ENCODE assay signal across 1 cellular context in the genomic region with DNA sequence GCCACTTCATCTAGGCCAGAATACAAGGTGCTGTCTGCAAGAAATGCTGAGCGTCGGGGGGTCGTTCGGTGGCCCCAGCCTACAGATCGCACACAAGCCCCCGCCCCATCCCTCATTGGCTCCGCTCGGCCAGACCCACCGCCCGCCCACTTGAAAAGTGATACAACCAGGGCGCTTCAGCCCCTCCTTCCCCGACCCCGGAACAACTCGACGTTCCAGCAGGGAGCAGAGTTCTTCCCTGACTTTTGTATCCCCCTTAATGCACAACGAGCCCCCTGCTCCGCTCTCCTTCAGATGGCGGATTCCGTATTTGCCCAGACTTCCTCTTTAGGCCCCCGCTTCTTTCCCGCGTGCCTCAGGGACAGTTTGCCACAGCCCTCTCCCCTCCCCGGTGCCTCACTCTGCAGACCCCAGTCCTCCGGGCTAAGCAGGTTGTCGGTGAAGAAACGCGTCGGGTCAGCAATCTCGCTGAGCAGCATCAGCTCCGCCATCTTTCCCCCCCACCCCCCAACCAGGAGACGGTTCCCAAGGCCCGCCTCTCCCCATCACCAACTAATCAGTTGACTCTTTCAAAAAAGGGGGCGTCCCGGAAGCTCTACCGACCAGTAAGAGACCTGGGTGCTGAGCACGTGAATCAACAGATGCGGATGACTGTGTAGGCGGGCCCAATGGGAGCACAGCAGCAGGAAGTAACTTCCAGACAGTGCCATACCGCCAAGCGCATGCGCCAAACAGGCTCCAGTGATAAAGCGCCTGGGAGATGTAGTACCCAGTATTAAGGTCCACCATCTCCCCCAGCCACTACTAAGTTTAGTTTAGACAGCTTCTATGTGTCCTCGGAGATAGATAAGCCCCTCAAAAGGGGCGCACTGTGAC.
TF ChIP-seq lines count a peak whose summit lies in the region.

A gene (minus strand): TSS at position 530 of the 876 bp plus-strand sequence. CDS start 39 bp downstream, at position 491.

TF ChIP-seq in SK-N-SH, 30 proteins besides CTCF, POLR2A, EP300 and RAD21 (continued from another document):
- TF ChIP-seq, protein P1, sequence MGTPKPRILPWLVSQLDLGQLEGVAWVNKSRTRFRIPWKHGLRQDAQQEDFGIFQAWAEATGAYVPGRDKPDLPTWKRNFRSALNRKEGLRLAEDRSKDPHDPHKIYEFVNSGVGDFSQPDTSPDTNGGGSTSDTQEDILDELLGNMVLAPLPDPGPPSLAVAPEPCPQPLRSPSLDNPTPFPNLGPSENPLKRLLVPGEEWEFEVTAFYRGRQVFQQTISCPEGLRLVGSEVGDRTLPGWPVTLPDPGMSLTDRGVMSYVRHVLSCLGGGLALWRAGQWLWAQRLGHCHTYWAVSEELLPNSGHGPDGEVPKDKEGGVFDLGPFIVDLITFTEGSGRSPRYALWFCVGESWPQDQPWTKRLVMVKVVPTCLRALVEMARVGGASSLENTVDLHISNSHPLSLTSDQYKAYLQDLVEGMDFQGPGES (IDR thresholded peaks at IDR 0.05; ENCODE audit: low read depth, low read length), result peak; percentile 62; the same call in 1 of the 2 replicates
- no peak for TF ChIP-seq GATA2 (CRISPR knock-in tag; IDR thresholded peaks at IDR 0.05)
- TF ChIP-seq, protein P2, sequence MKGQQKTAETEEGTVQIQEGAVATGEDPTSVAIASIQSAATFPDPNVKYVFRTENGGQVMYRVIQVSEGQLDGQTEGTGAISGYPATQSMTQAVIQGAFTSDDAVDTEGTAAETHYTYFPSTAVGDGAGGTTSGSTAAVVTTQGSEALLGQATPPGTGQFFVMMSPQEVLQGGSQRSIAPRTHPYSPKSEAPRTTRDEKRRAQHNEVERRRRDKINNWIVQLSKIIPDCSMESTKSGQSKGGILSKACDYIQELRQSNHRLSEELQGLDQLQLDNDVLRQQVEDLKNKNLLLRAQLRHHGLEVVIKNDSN (IDR thresholded peaks at IDR 0.05; ENCODE audit: borderline replicate concordance, low read depth), result peak; percentile 94
- TF ChIP-seq MXI1 (IDR thresholded peaks at IDR 0.05; ENCODE audit: low read depth, low read length), result peak; percentile 47; the same call in 1 of the 2 replicates
- peak; percentile 57 for TF ChIP-seq GABPA (IDR thresholded peaks at IDR 0.05; ENCODE audit: low read depth)
- TF ChIP-seq FOSL2 (IDR thresholded peaks at IDR 0.05; ENCODE audit: borderline replicate concordance, low read depth), result no peak; the same call in 1 of the 2 replicates
- peak; percentile 71; the same call in 1 of the 2 replicates for TF ChIP-seq TAF1 (IDR thresholded peaks at IDR 0.05; ENCODE audit: borderline replicate concordance, low read depth, low read length)
- TF ChIP-seq YY1 (IDR thresholded peaks at IDR 0.05; ENCODE audit: low read depth), result peak; percentile 93
